ENCODE assay signal across 16 cellular contexts in genomic region chr1:225430301-225430700, GRCh38.
"Had no signal": no experiment of that assay in that cellular context is flagged by ENCODE, and none has a peak within 500 bp of the region (broad histone marks: within the 10 kb centered on the region; RNA-seq: fewer than 3 reads in every experiment).

No MANE protein-coding gene starts in this region.

- H3K36me3 ChIP-seq: colonic mucosa, tibial artery had no signal

- H3K27me3 Mint-ChIP-seq: activated CD4-positive, alpha-beta T cell treated with anti-CD3 and anti-CD28 coated beads for 36 hours; stimulated activated memory B cell treated with anti-CD40 and anti-IgM and Interleukin-4, amounts not matched to agents 10 μg/mL and 1 μg/mL and 100 μg/mL, for 72 hours; T-cell had no signal

- ATAC-seq: activated CD4-positive, alpha-beta T cell treated with anti-CD3 and anti-CD28 coated beads for 36 hours; activated naive CD4-positive, alpha-beta T cell treated with anti-CD3 and anti-CD28 coated beads, Interleukin-2, amount 50 U/mL, for 72 hours; stimulated activated memory B cell treated with anti-CD40 and anti-IgM and Interleukin-4, amounts not matched to agents 10 μg/mL and 1 μg/mL and 100 μg/mL, for 72 hours; T-cell had no signal

- H2AFZ ChIP-seq: parathyroid adenoma had no signal

- H3K27ac Mint-ChIP-seq: activated CD4-positive, alpha-beta T cell treated with anti-CD3 and anti-CD28 coated beads for 36 hours; activated naive CD4-positive, alpha-beta T cell treated with anti-CD3 and anti-CD28 coated beads, Interleukin-2, amount 50 U/mL, for 72 hours; stimulated activated memory B cell treated with anti-CD40 and anti-IgM and Interleukin-4, amounts not matched to agents 10 μg/mL and 1 μg/mL and 100 μg/mL, for 72 hours; T-cell had no signal

- H3K4me3 ChIP-seq: colonic mucosa, SK-N-MC, tibial artery had no signal

- DNase-seq: activated CD4-positive, alpha-beta T cell treated with anti-CD3 and anti-CD28 coated beads for 36 hours; activated effector memory CD4-positive, alpha-beta T cell treated with anti-CD3 and anti-CD28 coated beads, Interleukin-2, amount 50 U/mL, for 16 hours; activated T-cell treated with anti-CD3 and anti-CD28 coated beads for 4 hours; caudate nucleus; colonic mucosa; effector memory CD4-positive, alpha-beta T cell; foreskin melanocyte; retina; Right ventricle myocardium superior; T-cell; tibial artery; WERI-Rb-1 had no signal

- H3K27me3 ChIP-seq: colonic mucosa, tibial artery had no signal

- H3K4me1 ChIP-seq: colonic mucosa, parathyroid adenoma had no signal

- H3K27ac ChIP-seq: colonic mucosa, parathyroid adenoma, SK-N-MC, WERI-Rb-1 had no signal

- H3K9me3 Mint-ChIP-seq: activated naive CD4-positive, alpha-beta T cell treated with anti-CD3 and anti-CD28 coated beads, Interleukin-2, amount 50 U/mL, for 72 hours; stimulated activated memory B cell treated with anti-CD40 and anti-IgM and Interleukin-4, amounts not matched to agents 10 μg/mL and 1 μg/mL and 100 μg/mL, for 72 hours; T-cell had no signal

- H3K4me3 Mint-ChIP-seq: activated CD4-positive, alpha-beta T cell treated with anti-CD3 and anti-CD28 coated beads for 36 hours; stimulated activated memory B cell treated with anti-CD40 and anti-IgM and Interleukin-4, amounts not matched to agents 10 μg/mL and 1 μg/mL and 100 μg/mL, for 72 hours; T-cell had no signal

- H3K36me3 Mint-ChIP-seq: stimulated activated memory B cell treated with anti-CD40 and anti-IgM and Interleukin-4, amounts not matched to agents 10 μg/mL and 1 μg/mL and 100 μg/mL, for 72 hours; T-cell had no signal
